In the genomic region with DNA sequence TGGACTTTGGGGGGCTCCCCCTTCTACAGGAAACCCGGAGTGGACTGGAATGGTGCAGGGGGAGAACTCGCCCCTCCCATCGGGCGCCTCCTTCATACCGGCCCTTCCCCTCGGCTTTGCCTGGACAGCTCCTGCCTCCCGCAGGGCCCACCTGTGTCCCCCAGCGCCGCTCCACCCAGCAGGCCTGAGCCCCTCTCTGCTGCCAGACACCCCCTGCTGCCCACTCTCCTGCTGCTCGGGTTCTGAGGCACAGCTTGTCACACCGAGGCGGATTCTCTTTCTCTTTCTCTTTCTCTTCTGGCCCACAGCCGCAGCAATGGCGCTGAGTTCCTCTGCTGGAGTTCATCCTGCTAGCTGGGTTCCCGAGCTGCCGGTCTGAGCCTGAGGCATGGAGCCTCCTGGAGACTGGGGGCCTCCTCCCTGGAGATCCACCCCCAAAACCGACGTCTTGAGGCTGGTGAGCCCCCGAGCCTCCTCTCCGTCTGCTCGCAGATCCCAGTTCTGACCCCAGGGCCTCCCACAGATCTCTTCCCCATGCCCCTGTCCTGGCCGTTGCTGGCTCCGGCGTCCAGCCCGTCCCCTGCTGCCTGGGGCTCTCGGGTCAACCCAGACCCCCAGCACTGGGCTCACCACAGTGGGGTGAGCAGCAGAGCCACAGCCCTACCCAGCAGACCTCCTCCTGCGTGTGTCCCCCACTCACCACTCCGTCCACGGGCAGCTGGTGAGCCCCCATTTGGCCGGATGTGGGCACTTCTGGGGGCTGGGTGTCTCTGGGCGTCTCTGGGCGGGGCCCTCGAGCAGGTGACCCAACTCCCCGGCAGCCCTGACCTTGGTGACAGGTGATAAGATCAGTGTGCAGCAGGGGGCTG, we compare ENCODE assay signal across 8 cellular contexts. TPM values are rescaled to one million over a fixed set of nuclear protein-coding genes. Genes with fewer than 3 reads are reported as not detected.
A peak's percentile ranks its signal among the peaks of the same experiment; 100 is the strongest.
DNase-seq lines count a peak whose midpoint lies in the region; ATAC-seq and TF ChIP-seq lines count a peak whose summit lies in the region.

TSS of gene TNFRSF14 (plus strand) at position 95 of the 869 bp plus-strand sequence. CDS start at position 389, 294 bp downstream.

- peak within 1 kb of the TSS; percentile 97 for H3K4me3 Mint-ChIP-seq in activated naive CD8-positive, alpha-beta T cell

- no peaks in the 10 kb centered on the region for H3K27me3 Mint-ChIP-seq in activated naive CD8-positive, alpha-beta T cell

- peaks cover 61% of the 10 kb centered on the region for H3K4me1 ChIP-seq in left ventricle myocardium inferior
- H3K4me1 ChIP-seq in spleen: peaks cover 37 to 80% (median 59%) of the 10 kb centered on the region in 6 donors

- in situ Hi-C loops in GM13976 (cut with MboI; ENCODE audit: low sequenced_read_pairs, unreplicated experiment): no loop called here

- intact Hi-C loops in left ventricle myocardium inferior (cut with micrococcal nuclease) (no loop called here), spleen (cut with DNase I; ENCODE audit: low total_unique reads) (no loop called here)

- DNase-seq in GM13976 (ENCODE audit: low spot score) (peak; percentile 89), left ventricle myocardium inferior (no peak), spleen (peak; percentile 94), NCI-H748 treated with DMSO at 0.1 percent for 48 hours (lab: John Stamatoyannopoulos, UW) (no peak)

- 0 to 2% (median 1%) methylated on average over 26 to 34 of the region's 34 CpGs for WGBS in spleen, 5 donors

- H3K36me3 Mint-ChIP-seq in activated naive CD8-positive, alpha-beta T cell: no peaks in the 10 kb centered on the region

- no peaks in the 10 kb centered on the region for H3K9me3 ChIP-seq in left ventricle myocardium inferior (replicated peaks)
- H3K9me3 ChIP-seq in spleen: no peaks in the 10 kb centered on the region

- H3K9me3 Mint-ChIP-seq in activated naive CD8-positive, alpha-beta T cell (ENCODE audit: low read depth): no peaks in the 10 kb centered on the region

- H3K36me3 ChIP-seq in left ventricle myocardium inferior: peaks cover 30% of the 10 kb centered on the region
- H3K36me3 ChIP-seq in spleen: peaks cover 0 to 41% (median 38%) of the 10 kb centered on the region in 6 donors

- TF ChIP-seq POLR2A in Raji (IDR thresholded peaks at IDR 0.05; ENCODE audit: insufficient read depth, low read depth, low read length): peak; percentile 61
- TF ChIP-seq POLR2A in spleen (IDR thresholded peaks at IDR 0.05): no peak

- H3K27ac ChIP-seq in left ventricle myocardium inferior (replicated peaks): peak within 1 kb of the TSS; percentile 92
- H3K27ac ChIP-seq in spleen: peak within 1 kb of the TSS; percentile 96 to 99 (median 98)

- ATAC-seq in HG02885 (IDR thresholded peaks at IDR 0.05; ENCODE audit: poor library complexity, unreplicated experiment) (peak; percentile 37), HG02678 (IDR thresholded peaks at IDR 0.05; ENCODE audit: unreplicated experiment) (no peak)

- H3K4me3 ChIP-seq in left ventricle myocardium inferior (peak within 1 kb of the TSS; percentile 70), spleen (peak within 1 kb of the TSS; percentile 60 to 95 (median 74))

- H3K4me1 Mint-ChIP-seq in activated naive CD8-positive, alpha-beta T cell (ENCODE audit: low read depth): peaks cover 19% of the 10 kb centered on the region

- H3K27ac Mint-ChIP-seq in activated naive CD8-positive, alpha-beta T cell: peak within 1 kb of the TSS; percentile 98

- TF ChIP-seq CTCF in GM13976 (IDR thresholded peaks at IDR 0.05; ENCODE audit: borderline replicate concordance, control extremely low read depth, extremely low read depth, insufficient read depth, missing control alignments) (no peak), left ventricle myocardium inferior (IDR thresholded peaks at IDR 0.05; ENCODE audit: borderline replicate concordance) (peak; percentile 9), spleen (IDR thresholded peaks at IDR 0.05 in 8 of 11, conservative IDR thresholded peaks at IDR 0.05 in 3 of 11) (peak in 4 of 11 experiments; percentile 38 to 55 (median 53))

- H3K27me3 ChIP-seq in left ventricle myocardium inferior (ENCODE audit: low read depth) (peaks cover 9% of the 10 kb centered on the region), spleen (replicated peaks in 1 of 7) (no peaks in the 10 kb centered on the region)

RNA-seq across cellular contexts. Expression of gene TNFRSF14, which starts in this region (rescaled TPM):
- total RNA-seq in left ventricle myocardium inferior (13.7 TPM), spleen (100 to 1,000 TPM; 146 to 203 (median 190) TPM)
- polyA plus RNA-seq in spleen: 100 to 1,000 TPM; 167 to 366 (median 302) TPM

Comparison
In these comparisons a context has a peak if more than half of its experiments do, and no peak if none do; other contexts are left out.
1. DNase-seq: peak in GM13976 (single experiment) and spleen (single experiment); none in left ventricle myocardium inferior (single experiment) and NCI-H748 treated with DMSO at 0.1 percent for 48 hours (single experiment).